22 cellular contexts compared by ENCODE assay signal in the genomic region with DNA sequence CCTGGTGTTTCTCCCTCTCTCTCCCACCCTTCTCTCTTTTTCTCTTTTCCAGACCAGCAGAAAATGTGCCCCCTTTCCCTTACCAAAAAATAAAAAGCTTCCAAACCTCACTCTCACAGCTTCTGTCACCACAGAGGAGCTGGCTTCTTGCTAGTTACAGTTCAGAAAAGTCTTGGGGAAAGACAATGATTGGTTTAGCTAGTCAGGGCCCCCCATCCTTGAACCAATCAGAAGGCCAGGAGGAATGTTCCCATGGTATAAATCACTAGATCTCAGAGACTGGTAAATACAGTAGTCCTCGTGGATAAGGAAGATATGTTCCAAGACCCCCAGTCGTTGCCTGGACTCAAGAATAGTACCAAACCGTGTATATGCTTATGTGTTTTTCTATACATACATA.
"Had no signal": no experiment of that assay in that cellular context is flagged by ENCODE, and none has a peak within 500 bp of the region (broad histone marks: within the 10 kb centered on the region; RNA-seq: fewer than 3 reads in every experiment).

No MANE protein-coding gene starts in this region.

- H3K27me3 Mint-ChIP-seq: activated naive CD4-positive, alpha-beta T cell treated with anti-CD3 and anti-CD28 coated beads, Interleukin-2, amount 50 U/mL, for 24 hours; activated T-cell treated with anti-CD3 and anti-CD28 coated beads, Interleukin-2, amount 50 U/mL, for 24 hours; naive thymus-derived CD4-positive, alpha-beta T cell; T-cell; type B pancreatic cell had no signal

- H3K9me3 Mint-ChIP-seq: activated naive CD4-positive, alpha-beta T cell treated with anti-CD3 and anti-CD28 coated beads, Interleukin-2, amount 50 U/mL, for 24 hours; activated T-cell treated with anti-CD3 and anti-CD28 coated beads, Interleukin-2, amount 50 U/mL, for 24 hours; naive thymus-derived CD4-positive, alpha-beta T cell; T-cell; type B pancreatic cell had no signal

- H3K27ac Mint-ChIP-seq: activated naive CD4-positive, alpha-beta T cell treated with anti-CD3 and anti-CD28 coated beads, Interleukin-2, amount 50 U/mL, for 24 hours; progenitor cell of endocrine pancreas; T-cell; type B pancreatic cell had no signal

- ATAC-seq: gastrocnemius medialis; left lung; naive thymus-derived CD4-positive, alpha-beta T cell; T-cell had no signal

- DNase-seq: activated CD4-positive, CD25-positive, alpha-beta regulatory T cell; activated effector memory CD4-positive, alpha-beta T cell treated with anti-CD3 and anti-CD28 coated beads, Interleukin-2, amount 50 U/mL, for 16 hours; activated T-cell treated with anti-CD3 and anti-CD28 coated beads, Interleukin-2, amount 50 U/mL, for 24 hours; amniotic stem cell; colonic mucosa; dorsolateral prefrontal cortex; esophagus squamous epithelium; gastrocnemius medialis; hippocampal formation; kidney glomerular epithelial cell; left lung; naive thymus-derived CD4-positive, alpha-beta T cell; retina; sigmoid colon; stimulated activated CD4-positive, alpha-beta T cell treated with anti-CD3 and anti-CD28 coated beads, Interleukin-15, amount 100 ng/mL, for 24 hours; stimulated activated CD8-positive, alpha-beta memory T cell treated with anti-CD3 and anti-CD28 coated beads, Interleukin-4, amount 100 ng/mL, for 48 hours; stimulated activated naive CD4-positive, alpha-beta T cell treated with Interleukin-2 at 50 U/mL for 16 hours; T-cell; T1000 had no signal

- H3K36me3 Mint-ChIP-seq: T-cell, type B pancreatic cell had no signal

- H3K4me3 Mint-ChIP-seq: activated naive CD4-positive, alpha-beta T cell treated with anti-CD3 and anti-CD28 coated beads, Interleukin-2, amount 50 U/mL, for 24 hours; activated T-cell treated with anti-CD3 and anti-CD28 coated beads, Interleukin-2, amount 50 U/mL, for 24 hours; T-cell; type B pancreatic cell had no signal
